ENCODE assay signal across 1 cellular context in genomic region chr14:49687942-49688700, GRCh38.
TF ChIP-seq lines count a peak whose summit lies in the region.

Gene POLE2, minus strand, starts transcription at chr14:49688214. Its CDS starts 11 bp downstream, at chr14:49688203.

TF ChIP-seq in HEK293, 187 proteins besides CTCF, POLR2A, EP300 and RAD21 (continued from another document):
- no peak for TF ChIP-seq TSHZ1 (tag by site-specific recombination; IDR thresholded peaks at IDR 0.05; ENCODE audit: borderline replicate concordance)
- TF ChIP-seq ZNF354C (tag by site-specific recombination; IDR thresholded peaks at IDR 0.05; ENCODE audit: borderline replicate concordance, low read depth): no peak
- TF ChIP-seq ZBTB48 (tag by site-specific recombination; IDR thresholded peaks at IDR 0.05): 0 out of 2 replicates have a peak, but pooled peaks have one; percentile 50
- TF ChIP-seq ZNF391 (tag by site-specific recombination; IDR thresholded peaks at IDR 0.05; ENCODE audit: borderline replicate concordance, low read depth): peak; percentile 54; the same call in 1 of the 2 replicates
- TF ChIP-seq ZXDB (tag by site-specific recombination; IDR thresholded peaks at IDR 0.05): peak; percentile 74; the same call in 1 of the 2 replicates
- TF ChIP-seq ZNF19 (tag by site-specific recombination; IDR thresholded peaks at IDR 0.05; ENCODE audit: low read depth): no peak
- TF ChIP-seq ZBTB26 (tag by site-specific recombination; optimal IDR thresholded peaks at IDR 0.05): peak; percentile 70
- no peak for TF ChIP-seq PRDM6 (tag by site-specific recombination; IDR thresholded peaks at IDR 0.05)
- TF ChIP-seq MYNN (tag by site-specific recombination; IDR thresholded peaks at IDR 0.05; ENCODE audit: borderline replicate concordance): no peak
- TF ChIP-seq ELK4 (IDR thresholded peaks at IDR 0.05; ENCODE audit: borderline replicate concordance, low read depth, low read length): no peak
- no peak for TF ChIP-seq BCL6B (tag by site-specific recombination; IDR thresholded peaks at IDR 0.05)
- TF ChIP-seq ZNF335 (tag by site-specific recombination; conservative IDR thresholded peaks at IDR 0.05): peak; percentile 78
- TF ChIP-seq PRDM1 (tag by site-specific recombination; IDR thresholded peaks at IDR 0.05): no peak
- TF ChIP-seq ZNF548 (tag by site-specific recombination; IDR thresholded peaks at IDR 0.05): no peak
- no peak for TF ChIP-seq ZNF112 (tag by site-specific recombination; IDR thresholded peaks at IDR 0.05)
- TF ChIP-seq SP3 (tag by site-specific recombination; IDR thresholded peaks at IDR 0.05): peak; percentile 79
- no peak for TF ChIP-seq ZNF174 (tag by site-specific recombination; IDR thresholded peaks at IDR 0.05)
